8 cellular contexts compared by ENCODE assay signal in the genomic region with DNA sequence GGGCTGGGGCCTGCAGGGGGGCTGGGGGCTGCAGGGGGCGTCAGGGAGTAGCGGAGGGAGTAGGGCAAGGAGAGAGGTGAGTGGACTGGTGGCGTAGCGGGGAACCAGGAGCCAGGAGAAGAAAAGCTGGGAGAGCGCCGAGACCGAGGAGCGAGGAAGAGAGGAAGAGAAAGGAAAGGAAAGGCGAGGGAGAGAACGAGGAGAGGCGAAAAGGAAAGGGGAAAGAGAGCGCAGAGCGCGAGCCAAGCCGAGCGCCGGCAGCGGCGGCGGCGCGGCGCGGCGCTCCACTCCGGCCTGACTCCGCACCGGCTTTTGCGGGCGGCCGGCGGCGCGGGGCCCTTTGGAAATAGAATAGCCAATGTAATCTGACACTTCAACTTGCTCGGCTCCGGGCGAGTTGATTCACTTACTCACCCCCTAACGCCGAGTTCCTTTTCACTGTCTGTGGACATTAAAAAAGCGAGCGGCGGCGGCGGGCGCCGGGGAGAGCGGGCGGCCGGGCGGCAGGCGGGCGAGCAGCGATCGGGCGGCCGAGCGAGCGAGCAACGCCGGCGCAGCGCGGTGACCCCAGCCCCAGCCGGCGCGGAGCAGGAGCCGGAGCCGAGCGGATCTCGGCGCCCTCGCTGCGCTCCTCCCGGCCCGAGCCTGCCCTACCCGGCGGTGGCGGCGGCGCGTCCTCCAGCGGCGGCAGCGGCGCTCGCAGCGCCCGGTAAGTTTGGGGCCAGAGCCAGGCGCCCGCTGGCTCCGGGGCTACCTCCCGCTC. TPM values are rescaled to one million over a fixed set of nuclear protein-coding genes. Genes with fewer than 3 reads are reported as not detected.
DNase-seq lines count a peak whose midpoint lies in the region; ATAC-seq and TF ChIP-seq lines count a peak whose summit lies in the region.

A gene with protein sequence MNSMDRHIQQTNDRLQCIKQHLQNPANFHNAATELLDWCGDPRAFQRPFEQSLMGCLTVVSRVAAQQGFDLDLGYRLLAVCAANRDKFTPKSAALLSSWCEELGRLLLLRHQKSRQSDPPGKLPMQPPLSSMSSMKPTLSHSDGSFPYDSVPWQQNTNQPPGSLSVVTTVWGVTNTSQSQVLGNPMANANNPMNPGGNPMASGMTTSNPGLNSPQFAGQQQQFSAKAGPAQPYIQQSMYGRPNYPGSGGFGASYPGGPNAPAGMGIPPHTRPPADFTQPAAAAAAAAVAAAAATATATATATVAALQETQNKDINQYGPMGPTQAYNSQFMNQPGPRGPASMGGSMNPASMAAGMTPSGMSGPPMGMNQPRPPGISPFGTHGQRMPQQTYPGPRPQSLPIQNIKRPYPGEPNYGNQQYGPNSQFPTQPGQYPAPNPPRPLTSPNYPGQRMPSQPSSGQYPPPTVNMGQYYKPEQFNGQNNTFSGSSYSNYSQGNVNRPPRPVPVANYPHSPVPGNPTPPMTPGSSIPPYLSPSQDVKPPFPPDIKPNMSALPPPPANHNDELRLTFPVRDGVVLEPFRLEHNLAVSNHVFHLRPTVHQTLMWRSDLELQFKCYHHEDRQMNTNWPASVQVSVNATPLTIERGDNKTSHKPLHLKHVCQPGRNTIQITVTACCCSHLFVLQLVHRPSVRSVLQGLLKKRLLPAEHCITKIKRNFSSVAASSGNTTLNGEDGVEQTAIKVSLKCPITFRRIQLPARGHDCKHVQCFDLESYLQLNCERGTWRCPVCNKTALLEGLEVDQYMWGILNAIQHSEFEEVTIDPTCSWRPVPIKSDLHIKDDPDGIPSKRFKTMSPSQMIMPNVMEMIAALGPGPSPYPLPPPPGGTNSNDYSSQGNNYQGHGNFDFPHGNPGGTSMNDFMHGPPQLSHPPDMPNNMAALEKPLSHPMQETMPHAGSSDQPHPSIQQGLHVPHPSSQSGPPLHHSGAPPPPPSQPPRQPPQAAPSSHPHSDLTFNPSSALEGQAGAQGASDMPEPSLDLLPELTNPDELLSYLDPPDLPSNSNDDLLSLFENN (plus strand): TSS at position 405 of the 763 bp plus-strand sequence. CDS start 132,667 bp downstream, outside the sequence.

- TF ChIP-seq EP300 in transverse colon (IDR thresholded peaks at IDR 0.05; ENCODE audit: low read depth): no peak

- H3K4me3 ChIP-seq in adipocyte (ENCODE audit: low read length) (peak within 1 kb of the TSS; percentile 95), transverse colon (peak within 1 kb of the TSS; percentile 64 to 97 (median 86))

- H3K27me3 ChIP-seq in adipocyte (replicated peaks; ENCODE audit: control insufficient read depth, insufficient read depth, low read length): no peaks in the 10 kb centered on the region
- no peaks in the 10 kb centered on the region for H3K27me3 ChIP-seq in transverse colon

- DNase-seq in GM10266 (ENCODE audit: extremely low spot score): peak; percentile 95
- DNase-seq in NCI-H1048 (lab: John Stamatoyannopoulos, UW): peak; percentile 83
- peak; percentile 95 for DNase-seq in SW480 (ENCODE audit: low spot score)
- DNase-seq in adipocyte (ENCODE audit: low read depth): peak; percentile 97
- DNase-seq in cardiac septum (ENCODE audit: low spot score): peak; percentile 93
- DNase-seq in pons (ENCODE audit: low spot score): peak; percentile 91
- peak; percentile 91 for DNase-seq in transverse colon

- H3K4me1 ChIP-seq in adipocyte (ENCODE audit: control insufficient read depth, insufficient read depth, low read length) (peaks cover 26% of the 10 kb centered on the region), transverse colon (peaks cover 19 to 59% (median 47%) of the 10 kb centered on the region in 4 donors)

- intact Hi-C loops in cardiac septum (cut with DNase I) (loop anchor here (1.0 to 10.0 kb wide), 10 partner anchors 82 to 1021 kb away; no protein-coding TSS in a partner anchor), transverse colon (cut with DNase I; ENCODE audit: low total_unique reads) (loop anchor here (2.0 to 10.0 kb wide), 5 partner anchors 96 to 1024 kb away; no protein-coding TSS in a partner anchor)

- peak; percentile 57 for TF ChIP-seq POLR2A in transverse colon (IDR thresholded peaks at IDR 0.05)

- 1% methylated on average over 92 of the region's 92 CpGs; no CpG with 5 or more reads in 1 of the 2 donors for WGBS in transverse colon (ENCODE audit: low coverage in 1 of 2), 2 donors

- peak; percentile 47 for ATAC-seq in HG02588 (IDR thresholded peaks at IDR 0.05; ENCODE audit: unreplicated experiment)

- peak within 1 kb of the TSS; percentile 96 for H3K9ac ChIP-seq in adipocyte (ENCODE audit: low read length)

- H3K27ac ChIP-seq in transverse colon: peak within 1 kb of the TSS; percentile 96 to 99 (median 98)

- H3K9me3 ChIP-seq in adipocyte (ENCODE audit: control insufficient read depth, low read length) (no peaks in the 10 kb centered on the region), transverse colon (no peaks in the 10 kb centered on the region)

- TF ChIP-seq CTCF in GM10266 (IDR thresholded peaks at IDR 0.05; ENCODE audit: control insufficient read depth, insufficient read depth, low read depth, missing control alignments) (peak; percentile 54), transverse colon (IDR thresholded peaks at IDR 0.05) (peak in 1 of 5 experiments; percentile 17)

- in situ Hi-C loops in transverse colon (cut with MboI; ENCODE audit: low pct_ligation_motif_present in 1 of 4, low pct_unique_long_range_greater_than_20kb in 1 of 4, low sequenced_read_pairs in 3 of 4): no loop called here

- H3K36me3 ChIP-seq in adipocyte (ENCODE audit: control insufficient read depth, insufficient read depth, low read length, severe bottlenecking) (no peaks in the 10 kb centered on the region), transverse colon (no peaks in the 10 kb centered on the region)

RNA-seq across cellular contexts. Expression of the gene that starts here (rescaled TPM):
- total RNA-seq in cardiac septum (40.7 TPM), transverse colon (100 to 1,000 TPM in 1 of 4 donors, 10 to 100 TPM in 3; 32.0 to 108 (median 63.0) TPM)

Comparison
In these comparisons a context has a peak if more than half of its experiments do, and no peak if none do; other contexts are left out.
1. Peak in every context shown above with its lines: DNase-seq, ATAC-seq, H3K4me3 ChIP-seq and H3K27ac ChIP-seq.